1 cellular context compared by ENCODE assay signal in the genomic region with DNA sequence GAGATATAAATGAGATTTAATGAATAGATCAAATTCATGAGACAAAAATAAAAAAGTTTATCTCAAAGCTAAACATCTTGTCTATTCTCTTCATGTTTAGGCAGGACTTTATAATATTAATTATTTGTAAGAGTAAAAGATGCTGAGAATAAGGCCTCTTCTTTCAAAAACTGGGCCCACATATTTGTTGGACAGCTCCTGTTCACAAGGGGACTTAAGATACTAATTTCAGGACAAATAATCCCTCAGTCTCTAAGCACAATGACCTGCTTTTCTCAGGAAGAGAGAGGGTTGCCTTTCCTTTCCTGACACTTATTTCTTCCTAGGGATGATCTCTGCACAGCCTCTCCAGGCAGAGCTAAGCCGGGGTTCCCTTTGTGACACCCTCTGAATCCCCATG.
TF ChIP-seq lines count a peak whose summit lies in the region.

No MANE protein-coding gene starts in this region.

TF ChIP-seq in HepG2, 621 proteins besides CTCF, POLR2A, EP300 and RAD21:
- TF ChIP-seq ZNF180 (CRISPR knock-in tag; IDR thresholded peaks at IDR 0.05; ENCODE audit: borderline replicate concordance, low read depth) = no peak
- TF ChIP-seq ZNF761 (CRISPR knock-in tag; conservative IDR thresholded peaks at IDR 0.05) = no peak
- TF ChIP-seq, protein P1, sequence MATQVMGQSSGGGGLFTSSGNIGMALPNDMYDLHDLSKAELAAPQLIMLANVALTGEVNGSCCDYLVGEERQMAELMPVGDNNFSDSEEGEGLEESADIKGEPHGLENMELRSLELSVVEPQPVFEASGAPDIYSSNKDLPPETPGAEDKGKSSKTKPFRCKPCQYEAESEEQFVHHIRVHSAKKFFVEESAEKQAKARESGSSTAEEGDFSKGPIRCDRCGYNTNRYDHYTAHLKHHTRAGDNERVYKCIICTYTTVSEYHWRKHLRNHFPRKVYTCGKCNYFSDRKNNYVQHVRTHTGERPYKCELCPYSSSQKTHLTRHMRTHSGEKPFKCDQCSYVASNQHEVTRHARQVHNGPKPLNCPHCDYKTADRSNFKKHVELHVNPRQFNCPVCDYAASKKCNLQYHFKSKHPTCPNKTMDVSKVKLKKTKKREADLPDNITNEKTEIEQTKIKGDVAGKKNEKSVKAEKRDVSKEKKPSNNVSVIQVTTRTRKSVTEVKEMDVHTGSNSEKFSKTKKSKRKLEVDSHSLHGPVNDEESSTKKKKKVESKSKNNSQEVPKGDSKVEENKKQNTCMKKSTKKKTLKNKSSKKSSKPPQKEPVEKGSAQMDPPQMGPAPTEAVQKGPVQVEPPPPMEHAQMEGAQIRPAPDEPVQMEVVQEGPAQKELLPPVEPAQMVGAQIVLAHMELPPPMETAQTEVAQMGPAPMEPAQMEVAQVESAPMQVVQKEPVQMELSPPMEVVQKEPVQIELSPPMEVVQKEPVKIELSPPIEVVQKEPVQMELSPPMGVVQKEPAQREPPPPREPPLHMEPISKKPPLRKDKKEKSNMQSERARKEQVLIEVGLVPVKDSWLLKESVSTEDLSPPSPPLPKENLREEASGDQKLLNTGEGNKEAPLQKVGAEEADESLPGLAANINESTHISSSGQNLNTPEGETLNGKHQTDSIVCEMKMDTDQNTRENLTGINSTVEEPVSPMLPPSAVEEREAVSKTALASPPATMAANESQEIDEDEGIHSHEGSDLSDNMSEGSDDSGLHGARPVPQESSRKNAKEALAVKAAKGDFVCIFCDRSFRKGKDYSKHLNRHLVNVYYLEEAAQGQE (IDR thresholded peaks at IDR 0.05; ENCODE audit: borderline replicate concordance in 1 of 2, low read depth in 1 of 2, low read length in 2 of 2) = peak; percentile 20 to 93
- TF ChIP-seq EHMT2 (IDR thresholded peaks at IDR 0.05; ENCODE audit: borderline replicate concordance, low read depth, low read length) = 0 out of 2 replicates have a peak, but pooled peaks have one; percentile 35
- TF ChIP-seq MIER2 (CRISPR knock-in tag; IDR thresholded peaks at IDR 0.05) = peak; percentile 91
